ENCODE assay signal across 17 cellular contexts in genomic region chr11:58582437-58582836, GRCh38. TPM values are rescaled to one million over a fixed set of nuclear protein-coding genes. Genes with fewer than 3 reads are reported as not detected.
DNase-seq lines count a peak whose midpoint lies in the region; ATAC-seq and TF ChIP-seq lines count a peak whose summit lies in the region.
"Had no signal": no experiment of that assay in that cellular context is flagged by ENCODE, and none has a peak within 500 bp of the region (broad histone marks: within the 10 kb centered on the region; RNA-seq: fewer than 3 reads in every experiment).

No MANE protein-coding gene starts in this region.

- H3K9me3 Mint-ChIP-seq in activated CD4-positive, alpha-beta T cell treated with anti-CD3 and anti-CD28 coated beads, Interleukin-2, amount 10 ng/mL, durations not matched to agents 7 days and 5 days, result no peaks in the 10 kb centered on the region
- H3K9me3 Mint-ChIP-seq in activated naive CD8-positive, alpha-beta T cell treated with anti-CD3 and anti-CD28 coated beads, Interleukin-2, amount 50 U/mL, for 24 hours, result no peaks in the 10 kb centered on the region
- H3K9me3 Mint-ChIP-seq in endothelial cell (ENCODE audit: unreplicated experiment), result no peaks in the 10 kb centered on the region

- no peak for DNase-seq in activated CD4-positive, alpha-beta T cell treated with anti-CD3 and anti-CD28 coated beads, Interleukin-2, amount 10 ng/mL, durations not matched to agents 7 days and 5 days
- DNase-seq in activated CD4-positive, alpha-beta T cell treated with anti-CD3 and anti-CD28 coated beads, Interleukin-2, amount 50 U/mL, for 48 hours, result no peak
- DNase-seq in Karpas-422 (no peak), osteoblast (ENCODE audit: insufficient read length, low spot score, missing footprints) (no peak), medulla oblongata (ENCODE audit: extremely low spot score) (no peak), DMS153 (lab: John Stamatoyannopoulos, UW) (no peak), endothelial cell (ENCODE audit: low spot score) (no peak)
- DNase-seq in activated naive CD8-positive, alpha-beta T cell treated with anti-CD3 and anti-CD28 coated beads, Interleukin-2, amount 50 U/mL, for 24 hours, result no peak
- DNase-seq: ACHN; activated CD4-positive, CD25-positive, alpha-beta regulatory T cell; Kasumi-1; NCI-H187; testis had no signal

- CTCF ChIA-PET in activated CD4-positive, alpha-beta T cell treated with anti-CD3 and anti-CD28 coated beads, Interleukin-2, amount 10 ng/mL, durations not matched to agents 7 days and 5 days (lab: Charles Lee), result interaction anchor here (1.0 kb wide), 1 partner anchor 15 kb away, joined by 4 read pairs; no protein-coding TSS in a partner anchor

- H3K4me1 Mint-ChIP-seq in activated CD4-positive, alpha-beta T cell treated with anti-CD3 and anti-CD28 coated beads, Interleukin-2, amount 10 ng/mL, durations not matched to agents 7 days and 5 days, result peaks cover 47% of the 10 kb centered on the region
- H3K4me1 Mint-ChIP-seq in activated naive CD8-positive, alpha-beta T cell treated with anti-CD3 and anti-CD28 coated beads, Interleukin-2, amount 50 U/mL, for 24 hours, result peaks cover 84% of the 10 kb centered on the region
- peaks cover 21% of the 10 kb centered on the region for H3K4me1 Mint-ChIP-seq in endothelial cell (ENCODE audit: unreplicated experiment)

- no peaks in the 10 kb centered on the region for H3K27me3 Mint-ChIP-seq in activated CD4-positive, alpha-beta T cell treated with anti-CD3 and anti-CD28 coated beads, Interleukin-2, amount 10 ng/mL, durations not matched to agents 7 days and 5 days
- H3K27me3 Mint-ChIP-seq in activated naive CD8-positive, alpha-beta T cell treated with anti-CD3 and anti-CD28 coated beads, Interleukin-2, amount 50 U/mL, for 24 hours, result peaks cover 3% of the 10 kb centered on the region
- peaks cover 20% of the 10 kb centered on the region for H3K27me3 Mint-ChIP-seq in endothelial cell (ENCODE audit: unreplicated experiment)
- H3K27me3 Mint-ChIP-seq: progenitor cell of endocrine pancreas had no signal

- no peak for ATAC-seq in activated naive CD8-positive, alpha-beta T cell treated with anti-CD3 and anti-CD28 coated beads, Interleukin-2, amount 50 U/mL, for 24 hours
- ATAC-seq: Panc1 had no signal

- peak overlapping the region; percentile 3 for H3K4me3 Mint-ChIP-seq in activated CD4-positive, alpha-beta T cell treated with anti-CD3 and anti-CD28 coated beads, Interleukin-2, amount 10 ng/mL, durations not matched to agents 7 days and 5 days
- peak overlapping the region; percentile 70 for H3K4me3 Mint-ChIP-seq in activated naive CD8-positive, alpha-beta T cell treated with anti-CD3 and anti-CD28 coated beads, Interleukin-2, amount 50 U/mL, for 24 hours
- no peak overlapping the region for H3K4me3 Mint-ChIP-seq in endothelial cell (ENCODE audit: unreplicated experiment)

- peaks cover 28% of the 10 kb centered on the region for H3K36me3 Mint-ChIP-seq in activated CD4-positive, alpha-beta T cell treated with anti-CD3 and anti-CD28 coated beads, Interleukin-2, amount 10 ng/mL, durations not matched to agents 7 days and 5 days (ENCODE audit: low read depth)
- H3K36me3 Mint-ChIP-seq in activated naive CD8-positive, alpha-beta T cell treated with anti-CD3 and anti-CD28 coated beads, Interleukin-2, amount 50 U/mL, for 24 hours (ENCODE audit: low read depth), result peaks cover 55% of the 10 kb centered on the region
- peaks cover 17% of the 10 kb centered on the region for H3K36me3 Mint-ChIP-seq in endothelial cell (ENCODE audit: low read depth, unreplicated experiment)

- H3K4me1 ChIP-seq in Karpas-422 (ENCODE audit: low read length), result peaks cover 55% of the 10 kb centered on the region
- H3K4me1 ChIP-seq in osteoblast (ENCODE audit: insufficient read depth, low read length), result peaks cover 14% of the 10 kb centered on the region

- H3K27me3 ChIP-seq in Karpas-422 (ENCODE audit: low read length) (no peaks in the 10 kb centered on the region), osteoblast (ENCODE audit: insufficient read depth, low read length) (no peaks in the 10 kb centered on the region)
- H3K27me3 ChIP-seq: esophagus muscularis mucosa, testis had no signal

- POLR2A ChIA-PET in activated CD4-positive, alpha-beta T cell treated with anti-CD3 and anti-CD28 coated beads, Interleukin-2, amount 10 ng/mL, durations not matched to agents 7 days and 5 days (lab: Charles Lee), result no interaction called here

- peak overlapping the region; percentile 95 for H3K4me2 ChIP-seq in Karpas-422 (ENCODE audit: low read depth, low read length, poor library complexity, severe bottlenecking)
- peak overlapping the region; percentile 34 for H3K4me2 ChIP-seq in osteoblast (ENCODE audit: insufficient read depth, low read length)

- H2AFZ ChIP-seq in Karpas-422 (ENCODE audit: low read length), result no peak overlapping the region
- no peak overlapping the region for H2AFZ ChIP-seq in osteoblast (ENCODE audit: low read length)

- H3K79me2 ChIP-seq in Karpas-422 (ENCODE audit: low read length) (peaks cover 83% of the 10 kb centered on the region), osteoblast (ENCODE audit: insufficient read depth, low read length) (peaks cover 84% of the 10 kb centered on the region)

- no peak overlapping the region for H3K27ac ChIP-seq in Karpas-422 (ENCODE audit: low read length)
- no peak overlapping the region for H3K27ac ChIP-seq in osteoblast (ENCODE audit: low read depth, low read length)
- H3K27ac ChIP-seq: HL-60 had no signal

- H3K4me3 ChIP-seq in Karpas-422 (ENCODE audit: low read length) (no peak overlapping the region), osteoblast (ENCODE audit: insufficient read depth, low read length) (no peak overlapping the region)
- H3K4me3 ChIP-seq: esophagus muscularis mucosa, testis had no signal

- H3K9ac ChIP-seq in Karpas-422 (ENCODE audit: low read length), result no peak overlapping the region

- H3K27ac Mint-ChIP-seq in activated CD4-positive, alpha-beta T cell treated with anti-CD3 and anti-CD28 coated beads, Interleukin-2, amount 10 ng/mL, durations not matched to agents 7 days and 5 days, result no peak overlapping the region
- H3K27ac Mint-ChIP-seq in activated naive CD8-positive, alpha-beta T cell treated with anti-CD3 and anti-CD28 coated beads, Interleukin-2, amount 50 U/mL, for 24 hours, result no peak overlapping the region
- no peak overlapping the region for H3K27ac Mint-ChIP-seq in endothelial cell (ENCODE audit: unreplicated experiment)
- H3K27ac Mint-ChIP-seq: progenitor cell of endocrine pancreas had no signal

- peaks cover 43% of the 10 kb centered on the region for H3K36me3 ChIP-seq in Karpas-422 (ENCODE audit: insufficient read depth, low read length)
- H3K36me3 ChIP-seq in osteoblast (ENCODE audit: insufficient read depth, low read length), result peaks cover 20% of the 10 kb centered on the region

- TF ChIP-seq CTCF in osteoblast (IDR thresholded peaks at IDR 0.05; ENCODE audit: extremely low read depth, low read depth, low read length) (no peak), endothelial cell (IDR thresholded peaks at IDR 0.05; ENCODE audit: unreplicated experiment) (no peak)

- no peaks in the 10 kb centered on the region for H3K9me2 ChIP-seq in Karpas-422 (replicated peaks; ENCODE audit: insufficient read depth, low read length)

- no peaks in the 10 kb centered on the region for H4K20me1 ChIP-seq in Karpas-422 (ENCODE audit: insufficient read depth, low read depth, low read length)
- H4K20me1 ChIP-seq in osteoblast (ENCODE audit: insufficient read depth, low read length), result peaks cover 3% of the 10 kb centered on the region

- H3K9me3 ChIP-seq in Karpas-422 (ENCODE audit: low read length) (no peaks in the 10 kb centered on the region), osteoblast (ENCODE audit: low read depth, low read length) (no peaks in the 10 kb centered on the region)
- H3K9me3 ChIP-seq: esophagus muscularis mucosa, testis had no signal

RNA-seq across cellular contexts. Expression of gene ZFP91, which starts 3.6 kb away (rescaled TPM):
- 10 to 100 TPM; 48.8 to 60.9 TPM for total RNA-seq in activated CD4-positive, alpha-beta T cell treated with anti-CD3 and anti-CD28 coated beads, Interleukin-2, amount 10 ng/mL, durations not matched to agents 7 days and 5 days
- total RNA-seq in Karpas-422 (2014; rRNA removed; shearing (Covaris generic); ENCODE audit: low replicate concordance), result 30.7 and 49.4 TPM in 2 replicates
- total RNA-seq in osteoblast (61.2 and 62.5 TPM in 2 replicates), endothelial cell (ENCODE audit: unreplicated experiment) (28.4 TPM)

RNA-seq across cellular contexts. Expression of gene LPXN, which starts 6.8 kb away (rescaled TPM):
- 100 to 1,000 TPM; 148 to 208 TPM for total RNA-seq in activated CD4-positive, alpha-beta T cell treated with anti-CD3 and anti-CD28 coated beads, Interleukin-2, amount 10 ng/mL, durations not matched to agents 7 days and 5 days
- total RNA-seq in Karpas-422 (2014; rRNA removed; shearing (Covaris generic); ENCODE audit: low replicate concordance), result 127 and 179 TPM in 2 replicates
- total RNA-seq in osteoblast (8.5 and 14.5 TPM in 2 replicates), endothelial cell (ENCODE audit: unreplicated experiment) (5.0 TPM)

RNA-seq across cellular contexts. Expression of gene CNTF, which starts 40.0 kb away (rescaled TPM):
- 1 to 10 TPM; 2.9 to 3.7 TPM for total RNA-seq in activated CD4-positive, alpha-beta T cell treated with anti-CD3 and anti-CD28 coated beads, Interleukin-2, amount 10 ng/mL, durations not matched to agents 7 days and 5 days
- total RNA-seq in Karpas-422 (2014; rRNA removed; shearing (Covaris generic); ENCODE audit: low replicate concordance), result 0.76 and 4.1 TPM in 2 replicates
- total RNA-seq in osteoblast (1.4 and 1.8 TPM in 2 replicates), endothelial cell (ENCODE audit: unreplicated experiment) (1.6 TPM)
